6 cellular contexts compared by ENCODE assay signal in genomic region chr7:76511911-76512885, GRCh38. TPM values are rescaled to one million over a fixed set of nuclear protein-coding genes. Genes with fewer than 3 reads are reported as not detected.
"Had no signal": no experiment of that assay in that cellular context is flagged by ENCODE, and none has a peak within 500 bp of the region (broad histone marks: within the 10 kb centered on the region; RNA-seq: fewer than 3 reads in every experiment).

No MANE protein-coding gene starts in this region.

RNA-seq across cellular contexts. Expression of gene UPK3B, which starts 1.8 kb away (rescaled TPM):
- polyA plus RNA-seq: naive thymus-derived CD8-positive, alpha-beta T cell had no signal

RNA-seq across cellular contexts. Expression of gene SPDYE16, which starts 30.9 kb away (rescaled TPM):
- total RNA-seq: ascending aorta, chondrocyte, glomerular endothelial cell, vagina had no signal
- polyA plus RNA-seq: mammary epithelial cell; naive thymus-derived CD8-positive, alpha-beta T cell had no signal
